Comparison of ENCODE assay signal across 1 cellular context in genomic region chr10:88994034-88994433, GRCh38.
TF ChIP-seq lines count a peak whose summit lies in the region.

No MANE protein-coding gene starts in this region.

TF ChIP-seq in GM12878, 131 proteins besides CTCF, POLR2A, EP300 and RAD21 (continues in another document):
- TF ChIP-seq ATF7 (IDR thresholded peaks at IDR 0.05; ENCODE audit: low read depth), result peak; percentile 58; the same call in 1 of the 2 replicates
- TF ChIP-seq SMARCA5 (IDR thresholded peaks at IDR 0.05), result peak; percentile 81; the same call in 1 of the 2 replicates
- TF ChIP-seq NRF1 (conservative IDR thresholded peaks at IDR 0.05; ENCODE audit: low read depth, low read length), result no peak
- peak; percentile 42; the same call in 1 of the 2 replicates for TF ChIP-seq DPF2 (IDR thresholded peaks at IDR 0.05)
- TF ChIP-seq, protein P1, sequence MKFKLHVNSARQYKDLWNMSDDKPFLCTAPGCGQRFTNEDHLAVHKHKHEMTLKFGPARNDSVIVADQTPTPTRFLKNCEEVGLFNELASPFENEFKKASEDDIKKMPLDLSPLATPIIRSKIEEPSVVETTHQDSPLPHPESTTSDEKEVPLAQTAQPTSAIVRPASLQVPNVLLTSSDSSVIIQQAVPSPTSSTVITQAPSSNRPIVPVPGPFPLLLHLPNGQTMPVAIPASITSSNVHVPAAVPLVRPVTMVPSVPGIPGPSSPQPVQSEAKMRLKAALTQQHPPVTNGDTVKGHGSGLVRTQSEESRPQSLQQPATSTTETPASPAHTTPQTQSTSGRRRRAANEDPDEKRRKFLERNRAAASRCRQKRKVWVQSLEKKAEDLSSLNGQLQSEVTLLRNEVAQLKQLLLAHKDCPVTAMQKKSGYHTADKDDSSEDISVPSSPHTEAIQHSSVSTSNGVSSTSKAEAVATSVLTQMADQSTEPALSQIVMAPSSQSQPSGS (IDR thresholded peaks at IDR 0.05; ENCODE audit: low read length), result no peak
- TF ChIP-seq TCF12 (IDR thresholded peaks at IDR 0.05; ENCODE audit: low read depth, low read length), result no peak
- TF ChIP-seq BCL11A (IDR thresholded peaks at IDR 0.05; ENCODE audit: low read depth, low read length), result peak; percentile 66; the same call in 1 of the 2 replicates
- TF ChIP-seq FOXM1 (IDR thresholded peaks at IDR 0.05; ENCODE audit: low read depth, low read length), result peak; percentile 44; the same call in 1 of the 2 replicates
- peak; percentile 17 for TF ChIP-seq MEF2B (IDR thresholded peaks at IDR 0.05; ENCODE audit: partially characterized antibody, poor library complexity, severe bottlenecking)
- TF ChIP-seq EZH2 (IDR thresholded peaks at IDR 0.05; ENCODE audit: borderline replicate concordance, control insufficient read depth, low read depth, low read length), result no peak
- peak; percentile 49; the same call in 1 of the 2 replicates for TF ChIP-seq NBN (IDR thresholded peaks at IDR 0.05)
- peak; percentile 66 for TF ChIP-seq SKIL (IDR thresholded peaks at IDR 0.05; ENCODE audit: low read depth, poor library complexity, severe bottlenecking)
- TF ChIP-seq, protein P2, sequence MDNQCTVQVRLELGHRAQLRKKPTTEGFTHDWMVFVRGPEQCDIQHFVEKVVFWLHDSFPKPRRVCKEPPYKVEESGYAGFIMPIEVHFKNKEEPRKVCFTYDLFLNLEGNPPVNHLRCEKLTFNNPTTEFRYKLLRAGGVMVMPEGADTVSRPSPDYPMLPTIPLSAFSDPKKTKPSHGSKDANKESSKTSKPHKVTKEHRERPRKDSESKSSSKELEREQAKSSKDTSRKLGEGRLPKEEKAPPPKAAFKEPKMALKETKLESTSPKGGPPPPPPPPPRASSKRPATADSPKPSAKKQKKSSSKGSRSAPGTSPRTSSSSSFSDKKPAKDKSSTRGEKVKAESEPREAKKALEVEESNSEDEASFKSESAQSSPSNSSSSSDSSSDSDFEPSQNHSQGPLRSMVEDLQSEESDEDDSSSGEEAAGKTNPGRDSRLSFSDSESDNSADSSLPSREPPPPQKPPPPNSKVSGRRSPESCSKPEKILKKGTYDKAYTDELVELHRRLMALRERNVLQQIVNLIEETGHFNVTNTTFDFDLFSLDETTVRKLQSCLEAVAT (IDR thresholded peaks at IDR 0.05), result peak; percentile 90
- no peak for TF ChIP-seq POLR2AphosphoS2 (IDR thresholded peaks at IDR 0.05; ENCODE audit: low read depth, low read length)
- TF ChIP-seq MYB (IDR thresholded peaks at IDR 0.05; ENCODE audit: borderline replicate concordance, low read depth, low read length), result no peak
- 0 out of 2 replicates have a peak, but pooled peaks have one; percentile 36 for TF ChIP-seq NKRF (conservative IDR thresholded peaks at IDR 0.05)
- TF ChIP-seq NFXL1 (IDR thresholded peaks at IDR 0.05; ENCODE audit: borderline replicate concordance), result no peak
- no peak for TF ChIP-seq ZBTB40 (IDR thresholded peaks at IDR 0.05; ENCODE audit: borderline replicate concordance)
- TF ChIP-seq BACH1 (IDR thresholded peaks at IDR 0.05; ENCODE audit: borderline replicate concordance), result peak; percentile 65; the same call in 1 of the 2 replicates
- TF ChIP-seq SMAD1 (IDR thresholded peaks at IDR 0.05; ENCODE audit: low read depth, partially characterized antibody), result peak; percentile 81
- peak in 1 of 2 experiments; percentile 5; a peak in 1 of 4 replicates for TF ChIP-seq BHLHE40 (IDR thresholded peaks at IDR 0.05; ENCODE audit: borderline replicate concordance in 1 of 2, low read depth in 2 of 2, low read length in 1 of 2)
- TF ChIP-seq RUNX3 (IDR thresholded peaks at IDR 0.05; ENCODE audit: low read length), result peak; percentile 19; the same call in 1 of the 2 replicates
- no peak for TF ChIP-seq CHD4 (IDR thresholded peaks at IDR 0.05)
- TF ChIP-seq MTA2 (IDR thresholded peaks at IDR 0.05; ENCODE audit: low read depth), result peak; percentile 84
- peak; percentile 56 for TF ChIP-seq TAF1 (IDR thresholded peaks at IDR 0.05; ENCODE audit: borderline replicate concordance, low read depth, low read length)
- TF ChIP-seq CBFB (IDR thresholded peaks at IDR 0.05; ENCODE audit: low read depth), result peak; percentile 39; the same call in 1 of the 2 replicates
- peak; percentile 12 for TF ChIP-seq E2F8 (IDR thresholded peaks at IDR 0.05; ENCODE audit: low read depth, partially characterized antibody)
- TF ChIP-seq POLR2AphosphoS5 (IDR thresholded peaks at IDR 0.05; ENCODE audit: low read length), result peak; percentile 93
- TF ChIP-seq ZNF207 (IDR thresholded peaks at IDR 0.05; ENCODE audit: borderline replicate concordance), result no peak
- no peak for TF ChIP-seq CEBPZ (IDR thresholded peaks at IDR 0.05; ENCODE audit: low read depth, low read length)
- TF ChIP-seq RB1 (IDR thresholded peaks at IDR 0.05; ENCODE audit: borderline replicate concordance), result 0 out of 2 replicates have a peak, but pooled peaks have one; percentile 29
- peak; percentile 47 for TF ChIP-seq IKZF1 (conservative IDR thresholded peaks at IDR 0.05)
- peak; percentile 63; the same call in 1 of the 2 replicates for TF ChIP-seq SMAD5 (IDR thresholded peaks at IDR 0.05; ENCODE audit: low read depth)
- 0 out of 2 replicates have a peak, but pooled peaks have one; percentile 18 for TF ChIP-seq NR2F1 (conservative IDR thresholded peaks at IDR 0.05)
- TF ChIP-seq MXI1 (IDR thresholded peaks at IDR 0.05; ENCODE audit: low read depth, low read length), result peak; percentile 30; the same call in 1 of the 2 replicates
- TF ChIP-seq RFX5 (IDR thresholded peaks at IDR 0.05; ENCODE audit: low read depth, low read length), result no peak
- peak; percentile 18; the same call in 1 of the 2 replicates for TF ChIP-seq CHD2 (IDR thresholded peaks at IDR 0.05; ENCODE audit: borderline replicate concordance, low read depth, low read length)
- TF ChIP-seq ZSCAN29 (IDR thresholded peaks at IDR 0.05), result 0 out of 2 replicates have a peak, but pooled peaks have one; percentile 34
- no peak for TF ChIP-seq FOXK2 (IDR thresholded peaks at IDR 0.05)
- TF ChIP-seq PML (IDR thresholded peaks at IDR 0.05; ENCODE audit: low read length), result peak; percentile 77
- TF ChIP-seq IKZF2 (IDR thresholded peaks at IDR 0.05), result peak; percentile 15 to 25; a peak in 1 of 4 replicates
- TF ChIP-seq HDAC2 (IDR thresholded peaks at IDR 0.05), result no peak
- TF ChIP-seq, protein P3, sequence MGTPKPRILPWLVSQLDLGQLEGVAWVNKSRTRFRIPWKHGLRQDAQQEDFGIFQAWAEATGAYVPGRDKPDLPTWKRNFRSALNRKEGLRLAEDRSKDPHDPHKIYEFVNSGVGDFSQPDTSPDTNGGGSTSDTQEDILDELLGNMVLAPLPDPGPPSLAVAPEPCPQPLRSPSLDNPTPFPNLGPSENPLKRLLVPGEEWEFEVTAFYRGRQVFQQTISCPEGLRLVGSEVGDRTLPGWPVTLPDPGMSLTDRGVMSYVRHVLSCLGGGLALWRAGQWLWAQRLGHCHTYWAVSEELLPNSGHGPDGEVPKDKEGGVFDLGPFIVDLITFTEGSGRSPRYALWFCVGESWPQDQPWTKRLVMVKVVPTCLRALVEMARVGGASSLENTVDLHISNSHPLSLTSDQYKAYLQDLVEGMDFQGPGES (IDR thresholded peaks at IDR 0.05), result no peak
